Comparison of ENCODE assay signal across 9 cellular contexts in the genomic region with DNA sequence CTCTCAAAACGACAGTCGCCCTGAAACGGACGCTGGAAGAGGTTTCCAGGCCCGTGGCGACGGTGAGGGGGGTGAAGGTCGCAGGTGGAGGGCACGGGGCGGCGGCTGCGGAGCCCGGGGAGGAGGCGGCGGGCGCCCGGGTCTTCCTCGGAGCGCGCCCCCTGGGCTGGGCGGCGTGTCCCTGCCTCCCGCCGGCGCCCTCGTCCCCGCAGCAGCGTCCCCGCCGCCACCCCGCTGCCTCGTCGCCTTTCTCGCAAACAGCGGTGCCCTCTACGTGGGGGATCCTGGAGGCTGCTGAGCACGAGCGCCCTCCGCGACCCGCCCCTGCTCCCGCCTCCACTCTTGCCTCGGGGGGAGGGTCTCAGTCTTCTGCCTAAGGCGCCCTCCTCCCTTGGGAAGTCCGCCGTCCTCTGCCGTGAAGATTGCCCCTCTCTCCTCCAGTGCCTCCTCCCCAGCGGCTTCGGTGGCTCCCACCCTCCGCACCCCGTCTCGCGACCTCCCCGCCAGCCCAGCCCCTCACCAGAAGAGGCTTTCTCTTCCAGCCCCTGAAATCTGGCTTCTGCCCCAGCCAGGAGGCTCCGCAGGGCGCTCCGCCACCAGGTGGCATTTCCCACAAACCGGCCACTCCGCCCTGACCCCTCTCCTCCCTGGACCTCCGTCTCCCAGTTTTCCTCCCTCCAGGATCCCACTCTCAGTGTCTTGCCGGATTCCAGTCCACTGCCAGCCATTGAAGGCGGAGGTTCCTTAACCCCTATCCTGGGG.
DNase-seq lines count a peak whose midpoint lies in the region; ATAC-seq and TF ChIP-seq lines count a peak whose summit lies in the region.
"Had no signal": no experiment of that assay in that cellular context is flagged by ENCODE, and none has a peak within 500 bp of the region (broad histone marks: within the 10 kb centered on the region; RNA-seq: fewer than 3 reads in every experiment).

No MANE protein-coding gene starts in this region.

- H3K27ac ChIP-seq in spleen, result no peak overlapping the region

- peak overlapping the region; percentile 22 for H3K4me3 ChIP-seq in HFF-Myc (replicated peaks; ENCODE audit: low read depth, low read length)
- peak overlapping the region; percentile 53 for H3K4me3 ChIP-seq in iPS-15b (ENCODE audit: low read depth, low read length)
- H3K4me3 ChIP-seq in spleen, result peak overlapping the region; percentile 13 to 63 (median 30)

- peak overlapping the region; percentile 70 for H3K9ac ChIP-seq in iPS-15b (ENCODE audit: low read depth, low read length)

- ATAC-seq in HG03139 (IDR thresholded peaks at IDR 0.05; ENCODE audit: unreplicated experiment), result no peak

- H3K4me1 ChIP-seq in iPS-15b (ENCODE audit: control insufficient read depth, insufficient read depth, low read length) (peaks cover 5% of the 10 kb centered on the region), spleen (peaks cover 6 to 27% (median 18%) of the 10 kb centered on the region in 6 donors)

- no peaks in the 10 kb centered on the region for H3K9me3 ChIP-seq in iPS-15b (ENCODE audit: control insufficient read depth, insufficient read depth, low read length)
- H3K9me3 ChIP-seq in spleen, result no peaks in the 10 kb centered on the region

- H3K36me3 ChIP-seq in iPS-15b (ENCODE audit: control insufficient read depth, insufficient read depth, low read length), result no peaks in the 10 kb centered on the region
- H3K36me3 ChIP-seq in spleen, result peaks cover 0 to under 1% (median 0%) of the 10 kb centered on the region in 6 donors

- DNase-seq in HFF-Myc (ENCODE audit: extremely low read depth, low read depth), result no peak
- no peak for DNase-seq in spleen
- no peak for DNase-seq in NCI-H1417 treated with DMSO at 0.1 percent for 48 hours (lab: John Stamatoyannopoulos, UW)
- no peak for DNase-seq in effector CD4-positive, alpha-beta T cell
- no peak for DNase-seq in NCI-H2081 treated with DMSO at 0.1 percent for 48 hours (lab: John Stamatoyannopoulos, UW)
- DNase-seq: central memory CD4-positive, alpha-beta T cell had no signal

- TF ChIP-seq CTCF in HFF-Myc (IDR thresholded peaks at IDR 0.05; ENCODE audit: low read depth, low read length, missing control alignments) (peak; percentile 28), spleen (IDR thresholded peaks at IDR 0.05 in 8 of 11, conservative IDR thresholded peaks at IDR 0.05 in 3 of 11) (peak in 2 of 11 experiments; percentile 16)

- H3K4me3 Mint-ChIP-seq in activated naive CD4-positive, alpha-beta T cell treated with anti-CD3 and anti-CD28 coated beads, Interleukin-2, amount 50 U/mL, for 24 hours, result peak overlapping the region; percentile 84

- no peaks in the 10 kb centered on the region for H3K36me3 Mint-ChIP-seq in activated naive CD4-positive, alpha-beta T cell treated with anti-CD3 and anti-CD28 coated beads, Interleukin-2, amount 50 U/mL, for 24 hours

- TF ChIP-seq POLR2A in spleen (IDR thresholded peaks at IDR 0.05), result no peak

- no peaks in the 10 kb centered on the region for H3K27me3 Mint-ChIP-seq in activated naive CD4-positive, alpha-beta T cell treated with anti-CD3 and anti-CD28 coated beads, Interleukin-2, amount 50 U/mL, for 24 hours

- no peaks in the 10 kb centered on the region for H3K27me3 ChIP-seq in iPS-15b (ENCODE audit: control insufficient read depth, insufficient read depth, low read length)
- peaks cover 0 to 13% (median 0%) of the 10 kb centered on the region in 7 donors for H3K27me3 ChIP-seq in spleen (replicated peaks in 1 of 7)

- intact Hi-C loops in spleen (cut with DNase I; ENCODE audit: low total_unique reads), result no loop called here

- WGBS in spleen, 5 donors, result 12 to 30% (median 17%) methylated on average over 30 to 62 of the region's 62 CpGs

- H3K4me1 Mint-ChIP-seq in activated naive CD4-positive, alpha-beta T cell treated with anti-CD3 and anti-CD28 coated beads, Interleukin-2, amount 50 U/mL, for 24 hours, result peaks cover 28% of the 10 kb centered on the region

- H3K9me3 Mint-ChIP-seq in activated naive CD4-positive, alpha-beta T cell treated with anti-CD3 and anti-CD28 coated beads, Interleukin-2, amount 50 U/mL, for 24 hours, result no peaks in the 10 kb centered on the region

- H3K27ac Mint-ChIP-seq in activated naive CD4-positive, alpha-beta T cell treated with anti-CD3 and anti-CD28 coated beads, Interleukin-2, amount 50 U/mL, for 24 hours, result no peak overlapping the region
